1 cellular context compared by ENCODE assay signal in the genomic region with DNA sequence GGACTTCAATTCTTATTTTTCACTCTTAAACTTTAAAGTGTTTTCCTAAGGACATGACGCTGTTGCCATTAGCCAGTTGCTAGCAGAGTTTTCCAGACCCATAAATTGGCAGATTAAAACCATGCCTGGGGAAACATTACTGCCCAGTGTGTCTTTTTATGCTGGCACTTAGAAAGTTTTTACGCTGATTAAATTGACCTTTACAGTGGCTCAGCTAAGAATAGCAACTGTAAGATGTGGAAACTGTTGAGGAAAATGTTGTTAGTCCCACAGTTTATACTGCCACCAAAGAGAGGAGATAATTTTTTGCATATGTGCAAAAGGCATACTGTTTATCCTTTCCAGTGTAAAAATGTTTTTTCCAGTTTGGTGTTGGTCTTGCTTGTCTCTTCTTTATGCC.
TF ChIP-seq lines count a peak whose summit lies in the region.

No MANE protein-coding gene starts in this region.

TF ChIP-seq in IMR-90, 13 proteins besides CTCF, POLR2A, EP300 and RAD21:
- TF ChIP-seq BHLHE40 (IDR thresholded peaks at IDR 0.05; ENCODE audit: low read depth, low read length): no peak
- TF ChIP-seq RCOR1 (IDR thresholded peaks at IDR 0.05; ENCODE audit: insufficient replicate concordance, low read length): no peak
- no peak for TF ChIP-seq MAFK (IDR thresholded peaks at IDR 0.05; ENCODE audit: low read depth, low read length)
- TF ChIP-seq MAZ (IDR thresholded peaks at IDR 0.05; ENCODE audit: borderline replicate concordance, low read depth, low read length): no peak
- TF ChIP-seq, protein P1, sequence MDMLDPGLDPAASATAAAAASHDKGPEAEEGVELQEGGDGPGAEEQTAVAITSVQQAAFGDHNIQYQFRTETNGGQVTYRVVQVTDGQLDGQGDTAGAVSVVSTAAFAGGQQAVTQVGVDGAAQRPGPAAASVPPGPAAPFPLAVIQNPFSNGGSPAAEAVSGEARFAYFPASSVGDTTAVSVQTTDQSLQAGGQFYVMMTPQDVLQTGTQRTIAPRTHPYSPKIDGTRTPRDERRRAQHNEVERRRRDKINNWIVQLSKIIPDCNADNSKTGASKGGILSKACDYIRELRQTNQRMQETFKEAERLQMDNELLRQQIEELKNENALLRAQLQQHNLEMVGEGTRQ (IDR thresholded peaks at IDR 0.05; ENCODE audit: low read depth, low read length): no peak
